ENCODE assay signal across 1 cellular context in the genomic region with DNA sequence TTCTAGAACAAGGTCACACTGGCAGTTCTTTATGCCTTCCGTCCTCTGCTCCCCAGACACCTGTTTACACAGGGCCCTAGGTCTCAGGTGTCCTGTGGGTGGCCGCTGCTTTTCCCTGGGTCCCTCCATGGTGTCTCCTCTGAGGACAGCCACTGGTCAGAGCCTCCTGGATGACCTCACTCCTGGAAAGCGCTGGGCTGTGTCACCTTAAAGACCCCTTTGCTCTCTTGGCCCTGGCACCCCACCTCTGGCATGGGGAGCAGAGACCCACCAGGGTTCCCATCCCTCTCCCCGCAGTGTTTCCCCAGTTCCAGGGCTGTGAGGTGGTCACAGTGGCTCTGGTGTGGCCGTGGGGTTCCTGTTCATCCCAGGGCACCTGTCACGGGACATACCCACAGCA.
TF ChIP-seq lines count a peak whose summit lies in the region.

No MANE protein-coding gene starts in this region.

TF ChIP-seq in H1, 55 proteins besides CTCF, POLR2A, EP300 and RAD21:
- no peak for TF ChIP-seq POLR2AphosphoS5 (IDR thresholded peaks at IDR 0.05; ENCODE audit: low read depth, low read length)
- TF ChIP-seq SRF (IDR thresholded peaks at IDR 0.05; ENCODE audit: low read depth, low read length) = no peak
- no peak for TF ChIP-seq SIRT6 (IDR thresholded peaks at IDR 0.05; ENCODE audit: low read length)
